11 cellular contexts compared by ENCODE assay signal in genomic region chr17:9842057-9842758, GRCh38. TPM values are rescaled to one million over a fixed set of nuclear protein-coding genes. Genes with fewer than 3 reads are reported as not detected.
A peak's percentile ranks its signal among the peaks of the same experiment; 100 is the strongest.
DNase-seq lines count a peak whose midpoint lies in the region; ATAC-seq, FAIRE-seq and TF ChIP-seq lines count a peak whose summit lies in the region.
"Had no signal": no experiment of that assay in that cellular context is flagged by ENCODE, and none has a peak within 500 bp of the region (broad histone marks: within the 10 kb centered on the region; RNA-seq: fewer than 3 reads in every experiment).

No MANE protein-coding gene starts in this region.

- no peak for TF ChIP-seq CTCF in AG10803 (conservative IDR thresholded peaks at IDR 0.05; ENCODE audit: low read length)
- TF ChIP-seq CTCF in astrocyte (IDR thresholded peaks at IDR 0.05; ENCODE audit: insufficient read depth, low read depth, low read length) = no peak
- TF ChIP-seq CTCF in heart right ventricle (IDR thresholded peaks at IDR 0.05) = no peak
- TF ChIP-seq CTCF in psoas muscle (IDR thresholded peaks at IDR 0.05) = no peak

- H3K18ac ChIP-seq in mesendoderm (ENCODE audit: low read length) = no peak overlapping the region

- H3K79me2 ChIP-seq in astrocyte (ENCODE audit: insufficient read depth, low read length) (no peaks in the 10 kb centered on the region), mesendoderm (ENCODE audit: control insufficient read depth, insufficient read depth, low read length) (no peaks in the 10 kb centered on the region)

- no peak overlapping the region for H4K8ac ChIP-seq in mesendoderm (ENCODE audit: low read depth, low read length)

- peak overlapping the region; percentile 53 for H3K4me2 ChIP-seq in astrocyte (ENCODE audit: low read length)
- H3K4me2 ChIP-seq in mesendoderm (ENCODE audit: low read length) = no peak overlapping the region
- H3K4me2 ChIP-seq: neural progenitor cell had no signal

- H3K36me3 ChIP-seq in astrocyte (ENCODE audit: insufficient read depth, low read length) (no peaks in the 10 kb centered on the region), heart right ventricle (no peaks in the 10 kb centered on the region), psoas muscle (ENCODE audit: insufficient read depth in 1 of 2, low read depth in 1 of 2) (no peaks in the 10 kb centered on the region), mesendoderm (ENCODE audit: control insufficient read depth, insufficient read depth, low read length) (no peaks in the 10 kb centered on the region)
- H3K36me3 ChIP-seq: neural progenitor cell had no signal

- peaks cover 4% of the 10 kb centered on the region for H3K9me3 Mint-ChIP-seq in astrocyte (ENCODE audit: unreplicated experiment)
- H3K9me3 Mint-ChIP-seq in activated naive CD4-positive, alpha-beta T cell treated with anti-CD3 and anti-CD28 coated beads, Interleukin-2, amount 50 U/mL, for 72 hours = no peaks in the 10 kb centered on the region

- no peak overlapping the region for H3K23ac ChIP-seq in mesendoderm (ENCODE audit: low read length)

- H3K4me1 ChIP-seq in astrocyte (ENCODE audit: insufficient read depth, low read length) (peaks cover 20% of the 10 kb centered on the region), heart right ventricle (peaks cover 9 to 36% (median 19%) of the 10 kb centered on the region in 9 donors), psoas muscle (peaks cover 26% of the 10 kb centered on the region), mesendoderm (ENCODE audit: control insufficient read depth, low read depth, low read length) (peaks cover 4% of the 10 kb centered on the region)
- H3K4me1 ChIP-seq: neural progenitor cell had no signal

- no peaks in the 10 kb centered on the region for H3K36me3 Mint-ChIP-seq in astrocyte (ENCODE audit: low read depth, unreplicated experiment)
- no peaks in the 10 kb centered on the region for H3K36me3 Mint-ChIP-seq in activated naive CD4-positive, alpha-beta T cell treated with anti-CD3 and anti-CD28 coated beads, Interleukin-2, amount 50 U/mL, for 72 hours
- H3K36me3 Mint-ChIP-seq: activated naive CD8-positive, alpha-beta T cell; neural progenitor cell had no signal

- no peak overlapping the region for H3K56ac ChIP-seq in mesendoderm (ENCODE audit: low read length)

- peak overlapping the region; percentile 70 for H2AFZ ChIP-seq in astrocyte (ENCODE audit: low read depth, low read length)
- H2AFZ ChIP-seq: neural progenitor cell had no signal

- no peak overlapping the region for H2BK5ac ChIP-seq in mesendoderm (ENCODE audit: low read length)

- no peaks in the 10 kb centered on the region for H3K27me3 Mint-ChIP-seq in astrocyte (ENCODE audit: low read depth, unreplicated experiment)

- H4K5ac ChIP-seq in mesendoderm (ENCODE audit: low read length) = no peak overlapping the region

- no peaks in the 10 kb centered on the region for H3K79me1 ChIP-seq in mesendoderm (ENCODE audit: low read length)

- H3K4me3 ChIP-seq in AG10803 (ENCODE audit: low read length) (no peak overlapping the region), astrocyte (ENCODE audit: insufficient read depth, low read depth, low read length) (no peak overlapping the region), heart right ventricle (no peak overlapping the region), psoas muscle (peak overlapping the region; percentile 28), mesendoderm (ENCODE audit: low read length) (no peak overlapping the region)
- H3K4me3 ChIP-seq: neural progenitor cell had no signal

- H4K20me1 ChIP-seq in astrocyte (ENCODE audit: insufficient read depth, low read length) = no peaks in the 10 kb centered on the region

- DNase-seq in AG10803 (ENCODE audit: low read depth) (peak; percentile 61), astrocyte (ENCODE audit: low read depth) (peak; percentile 70), heart right ventricle (peak; percentile 37 to 45), psoas muscle (peak; percentile 50 to 65), NCI-H226 (no peak), mesendoderm (no peak)
- no peak for DNase-seq in activated naive CD4-positive, alpha-beta T cell treated with anti-CD3 and anti-CD28 coated beads, Interleukin-2, amount 50 U/mL, for 72 hours (ENCODE audit: low spot score in 2 of 2)
- DNase-seq: foreskin melanocyte had no signal

- ATAC-seq in heart right ventricle (peak; percentile 68 to 92 (median 85)), psoas muscle (peak; percentile 60 to 85 (median 72)), HG03108 (IDR thresholded peaks at IDR 0.05; ENCODE audit: unreplicated experiment) (no peak)
- ATAC-seq in activated naive CD4-positive, alpha-beta T cell treated with anti-CD3 and anti-CD28 coated beads, Interleukin-2, amount 50 U/mL, for 72 hours = no peak

- no peak overlapping the region for H3K4ac ChIP-seq in mesendoderm (ENCODE audit: low read depth, low read length)

- no peak for FAIRE-seq in astrocyte (lab: Jason Lieb, UNC)

- H2AK5ac ChIP-seq in mesendoderm (ENCODE audit: low read length) = no peak overlapping the region

- H3K4me3 Mint-ChIP-seq in astrocyte (ENCODE audit: unreplicated experiment) = no peak overlapping the region
- H3K4me3 Mint-ChIP-seq: activated naive CD8-positive, alpha-beta T cell; neural progenitor cell had no signal

- no peak overlapping the region for H2BK120ac ChIP-seq in mesendoderm (ENCODE audit: low read depth, low read length)

- peak overlapping the region; percentile 40 for H3K9ac ChIP-seq in astrocyte (ENCODE audit: low read length)
- H3K9ac ChIP-seq in mesendoderm (ENCODE audit: low read length) = no peak overlapping the region
- H3K9ac ChIP-seq: neural progenitor cell had no signal

- H3K27ac ChIP-seq in astrocyte (ENCODE audit: low read depth, low read length) = peak overlapping the region; percentile 25
- H3K27ac ChIP-seq in heart right ventricle = peak overlapping the region in 9 of 10 donors; percentile 4 to 79 (median 52)
- peak overlapping the region; percentile 67 for H3K27ac ChIP-seq in psoas muscle
- H3K27ac ChIP-seq in mesendoderm (ENCODE audit: low read depth, low read length) = no peak overlapping the region
- H3K27ac ChIP-seq: neural progenitor cell had no signal

- H3K9me3 ChIP-seq in astrocyte (ENCODE audit: insufficient read depth, low read depth, low read length) (no peaks in the 10 kb centered on the region), heart right ventricle (no peaks in the 10 kb centered on the region), psoas muscle (no peaks in the 10 kb centered on the region)

- peaks cover 23% of the 10 kb centered on the region for H3K4me1 Mint-ChIP-seq in astrocyte (ENCODE audit: low read depth, unreplicated experiment)

- intact Hi-C loops in heart right ventricle (cut with DNase I) (no loop called here), psoas muscle (cut with DNase I) (no loop called here)

- 38 to 43% methylated on average over 14 of the region's 14 CpGs for WGBS in heart right ventricle, 2 donors
- 26 to 30% (median 27%) methylated on average over 14 of the region's 14 CpGs for WGBS in psoas muscle, 3 donors
- WGBS in mesendoderm (ENCODE audit: extremely low coverage, insufficient coverage, low lambda C conversion rate) = no CpG with 5 or more reads among the region's 14 CpGs

- H3K27ac Mint-ChIP-seq in astrocyte (ENCODE audit: unreplicated experiment) = peak overlapping the region; percentile 17
- H3K27ac Mint-ChIP-seq in activated naive CD4-positive, alpha-beta T cell treated with anti-CD3 and anti-CD28 coated beads, Interleukin-2, amount 50 U/mL, for 72 hours = no peak overlapping the region
- H3K27ac Mint-ChIP-seq: activated naive CD8-positive, alpha-beta T cell; neural progenitor cell had no signal

- H3K27me3 ChIP-seq in astrocyte (ENCODE audit: insufficient read depth, low read length) (no peaks in the 10 kb centered on the region), heart right ventricle (peaks cover 0 to 20% (median 4%) of the 10 kb centered on the region in 7 donors), psoas muscle (ENCODE audit: insufficient read depth in 3 of 3, low read length in 2 of 3) (no peaks in the 10 kb centered on the region), mesendoderm (ENCODE audit: insufficient read depth, low read length, poor library complexity) (no peaks in the 10 kb centered on the region)
- H3K27me3 ChIP-seq: neural progenitor cell had no signal

- H2BK15ac ChIP-seq in mesendoderm (replicated peaks; ENCODE audit: low read depth) = no peak overlapping the region

RNA-seq across cellular contexts. Expression of gene GLP2R, which starts 16.5 kb away (rescaled TPM):
- total RNA-seq in astrocyte = 0.17 and 0.41 TPM in 2 replicates
- total RNA-seq in heart right ventricle = under 1 TPM in 8 of 10 donors, not detected in 2; 0.09 to 0.41 (median 0.21) TPM
- under 1 TPM; 0.13 to 0.15 TPM for polyA plus RNA-seq in heart right ventricle
- under 1 TPM in 2 of 4 donors, not detected in 2; 0.17 to 0.30 TPM for total RNA-seq in psoas muscle
- under 1 TPM in 1 of 3 donors, not detected in 2; 0.12 TPM for polyA plus RNA-seq in psoas muscle
- not detected for polyA plus RNA-seq in mesendoderm (2013, experiment 1 of 2)
- polyA plus RNA-seq in mesendoderm (2013, experiment 2 of 2) = not detected
- total RNA-seq in activated naive CD4-positive, alpha-beta T cell treated with anti-CD3 and anti-CD28 coated beads, Interleukin-2, amount 50 U/mL, for 72 hours = not detected

RNA-seq across cellular contexts. Expression of gene GSG1L2, which starts 20.3 kb away (rescaled TPM):
- total RNA-seq in astrocyte (not detected in 2 replicates), heart right ventricle (not detected), psoas muscle (not detected)
- polyA plus RNA-seq in heart right ventricle (not detected), psoas muscle (not detected)
- polyA plus RNA-seq in mesendoderm (2013, experiment 1 of 2) = not detected
- not detected for polyA plus RNA-seq in mesendoderm (2013, experiment 2 of 2)
- not detected for total RNA-seq in activated naive CD4-positive, alpha-beta T cell treated with anti-CD3 and anti-CD28 coated beads, Interleukin-2, amount 50 U/mL, for 72 hours

RNA-seq across cellular contexts. Expression of gene DHRS7C, which starts 50.8 kb away (rescaled TPM):
- total RNA-seq in astrocyte (not detected in 2 replicates), heart right ventricle (100 to 1,000 TPM in 2 of 10 donors, 10 to 100 TPM in 5, 1 to 10 TPM in 2, under 1 TPM in 1; 0.51 to 180 (median 15.7) TPM), psoas muscle (10 to 100 TPM; 34.3 to 73.3 (median 40.4) TPM)
- polyA plus RNA-seq in heart right ventricle (10 to 100 TPM; 12.6 to 44.9 TPM), psoas muscle (100 to 1,000 TPM in 1 of 3 donors, 10 to 100 TPM in 2; 26.9 to 112 (median 95.8) TPM)
- not detected for polyA plus RNA-seq in mesendoderm (2013, experiment 1 of 2)
- not detected for polyA plus RNA-seq in mesendoderm (2013, experiment 2 of 2)
- total RNA-seq in activated naive CD4-positive, alpha-beta T cell treated with anti-CD3 and anti-CD28 coated beads, Interleukin-2, amount 50 U/mL, for 72 hours = not detected

Comparison
In these comparisons a context has a peak if more than half of its experiments do, and no peak if none do; other contexts are left out.
1. DNase-seq: peak in AG10803 (single experiment), astrocyte (single experiment), heart right ventricle (2 of 2) and psoas muscle (2 of 2); none in NCI-H226 (single experiment), mesendoderm (single experiment) and activated naive CD4-positive, alpha-beta T cell treated with anti-CD3 and anti-CD28 coated beads, Interleukin-2, amount 50 U/mL, for 72 hours (0 of 2).
2. ATAC-seq: peak in heart right ventricle (8 of 8) and psoas muscle (4 of 4); none in HG03108 (single experiment) and activated naive CD4-positive, alpha-beta T cell treated with anti-CD3 and anti-CD28 coated beads, Interleukin-2, amount 50 U/mL, for 72 hours (0 of 2).